21 cellular contexts compared by ENCODE assay signal in genomic region chr4:90061881-90062280, GRCh38.
DNase-seq lines count a peak whose midpoint lies in the region; ATAC-seq, FAIRE-seq and TF ChIP-seq lines count a peak whose summit lies in the region.
"Had no signal": no experiment of that assay in that cellular context is flagged by ENCODE, and none has a peak within 500 bp of the region (broad histone marks: within the 10 kb centered on the region; RNA-seq: fewer than 3 reads in every experiment).

No MANE protein-coding gene starts in this region.

- H4K20me1 ChIP-seq in HCT116 (ENCODE audit: insufficient read depth) = no peaks in the 10 kb centered on the region

- ATAC-seq in HCT116 (no peak), memory B cell (ENCODE audit: low read depth) (peak; percentile 27), GM21786 (IDR thresholded peaks at IDR 0.05; ENCODE audit: unreplicated experiment) (no peak), pancreas (no peak)

- 11 to 33% (median 20%) methylated on average over 1 of the region's 1 CpG for WGBS in small intestine, 3 donors
- 45 to 66% methylated on average over 1 of the region's 1 CpG for WGBS in pancreas, 2 donors

- H3K4me1 ChIP-seq in HCT116 (ENCODE audit: control insufficient read depth in 1 of 2, insufficient read depth in 2 of 2, low read length in 2 of 2) = no peaks in the 10 kb centered on the region
- H3K4me1 ChIP-seq in small intestine (ENCODE audit: control insufficient read depth in 2 of 2, insufficient read depth in 1 of 2, low read depth in 1 of 2, low read length in 1 of 2) = no peaks in the 10 kb centered on the region
- H3K4me1 ChIP-seq in pancreas = no peaks in the 10 kb centered on the region
- no peaks in the 10 kb centered on the region for H3K4me1 ChIP-seq in CD4-positive, alpha-beta memory T cell (ENCODE audit: insufficient read depth, low read length)

- intact Hi-C loops in HCT116 (cut with micrococcal nuclease) = no loop called here
- intact Hi-C loops in pancreas (cut with DNase I) = no loop called here
- intact Hi-C loops in CD4-positive, alpha-beta memory T cell (cut with micrococcal nuclease) = no loop called here

- no peak overlapping the region for H3K9ac ChIP-seq in HCT116 (ENCODE audit: low read length)

- no peaks in the 10 kb centered on the region for H3K36me3 Mint-ChIP-seq in memory B cell
- no peaks in the 10 kb centered on the region for H3K36me3 Mint-ChIP-seq in CD4-positive, alpha-beta memory T cell

- POLR2A ChIA-PET in HCT116 (lab: Charles Lee) = no interaction called here
- POLR2A ChIA-PET in CD4-positive, alpha-beta memory T cell (lab: Charles Lee; ENCODE audit: partially characterized antibody) = no interaction called here

- H3K27me3 Mint-ChIP-seq in memory B cell = no peaks in the 10 kb centered on the region
- H3K27me3 Mint-ChIP-seq in CD4-positive, alpha-beta memory T cell = peaks cover 2 to 4% of the 10 kb centered on the region in 2 donors

- H3K27ac ChIP-seq in HCT116 (ENCODE audit: low read depth, low read length) (no peak overlapping the region), small intestine (ENCODE audit: low read depth in 1 of 2, low read length in 1 of 2) (no peak overlapping the region), pancreas (no peak overlapping the region)
- no peak overlapping the region for H3K27ac ChIP-seq in CD4-positive, alpha-beta memory T cell (ENCODE audit: low read depth, low read length)
- H3K27ac ChIP-seq: C4-2B had no signal

- no peak overlapping the region for H3K4me2 ChIP-seq in HCT116 (ENCODE audit: low read length)

- RAD21 ChIA-PET in HCT116 (lab: Charles Lee; ENCODE audit: low non-redundant PET in 1 of 2, low total read pairs in 2 of 2, uncharacterized antibody in 2 of 2, unreplicated experiment in 2 of 2) = no interaction called here

- DNase-seq in HCT116 (ENCODE audit: low read depth, low spot score) (no peak), NCI-H69 (lab: John Stamatoyannopoulos, UW) (peak; percentile 57), memory B cell (ENCODE audit: low spot score in 2 of 2) (no peak), small intestine (peak; percentile 11), NCI-H2171 (lab: John Stamatoyannopoulos, UW) (no peak), pancreas (no peak)
- no peak for DNase-seq in CD4-positive, alpha-beta memory T cell
- DNase-seq: DMS79, Kasumi-1, MG63, NCI-H1092, NCI-H1436 treated with DMSO at 0.1 percent for 48 hours, NCI-H1930, NCI-H226, NCI-H510A treated with DMSO at 0.1 percent for 48 hours, Right ventricle myocardium superior had no signal

- no peaks in the 10 kb centered on the region for H3K9me3 Mint-ChIP-seq in memory B cell
- no peaks in the 10 kb centered on the region for H3K9me3 Mint-ChIP-seq in CD4-positive, alpha-beta memory T cell

- no peaks in the 10 kb centered on the region for H3K4me1 Mint-ChIP-seq in memory B cell
- H3K4me1 Mint-ChIP-seq in CD4-positive, alpha-beta memory T cell = no peaks in the 10 kb centered on the region

- peak overlapping the region; percentile 58 for H2AFZ ChIP-seq in HCT116 (ENCODE audit: low read depth, low read length, poor library complexity, severe bottlenecking)

- H3K27ac Mint-ChIP-seq in memory B cell = no peak overlapping the region
- H3K27ac Mint-ChIP-seq in CD4-positive, alpha-beta memory T cell = no peak overlapping the region

- CTCF ChIA-PET in HCT116 (lab: Charles Lee) = no interaction called here
- CTCF ChIA-PET in CD4-positive, alpha-beta memory T cell (lab: Charles Lee; ENCODE audit: partially characterized antibody) = no interaction called here

- TF ChIP-seq POLR2A in HCT116 (IDR thresholded peaks at IDR 0.05; ENCODE audit: borderline replicate concordance, extremely low read depth, insufficient read depth, insufficient read length) = no peak

- H3K4me3 ChIP-seq in HCT116 (replicated peaks in 1 of 2; ENCODE audit: low read depth in 1 of 2, low read length in 2 of 2) (no peak overlapping the region), small intestine (ENCODE audit: low read depth in 1 of 2, low read length in 2 of 2) (no peak overlapping the region), pancreas (no peak overlapping the region)
- H3K4me3 ChIP-seq in CD4-positive, alpha-beta memory T cell (ENCODE audit: low read length in 2 of 2) = no peak overlapping the region
- H3K4me3 ChIP-seq: HAP-1, MG63 had no signal

- H3K4me3 Mint-ChIP-seq in memory B cell = no peak overlapping the region
- no peak overlapping the region for H3K4me3 Mint-ChIP-seq in CD4-positive, alpha-beta memory T cell

- no peaks in the 10 kb centered on the region for H3K9me2 ChIP-seq in HCT116 (ENCODE audit: insufficient read depth)

- H3K27me3 ChIP-seq in HCT116 (ENCODE audit: insufficient read depth, low read length) (no peaks in the 10 kb centered on the region), small intestine (ENCODE audit: control insufficient read depth in 2 of 2, insufficient read depth in 2 of 2, low read length in 2 of 2) (no peaks in the 10 kb centered on the region), pancreas (no peaks in the 10 kb centered on the region)
- H3K27me3 ChIP-seq in CD4-positive, alpha-beta memory T cell (ENCODE audit: insufficient read depth, low read length) = no peaks in the 10 kb centered on the region
- H3K27me3 ChIP-seq: MG63 had no signal

- H3K9me3 ChIP-seq in HCT116 (ENCODE audit: control insufficient read depth in 1 of 2, insufficient read depth in 1 of 2, low read depth in 1 of 2, low read length in 2 of 2) = no peaks in the 10 kb centered on the region; a peak in 1 of 4 replicates
- no peaks in the 10 kb centered on the region for H3K9me3 ChIP-seq in small intestine (ENCODE audit: control insufficient read depth, low read depth)
- H3K9me3 ChIP-seq in pancreas = no peaks in the 10 kb centered on the region
- no peaks in the 10 kb centered on the region for H3K9me3 ChIP-seq in CD4-positive, alpha-beta memory T cell (ENCODE audit: control insufficient read depth in 1 of 2, low read length in 2 of 2)
- H3K9me3 ChIP-seq: HAP-1, MG63 had no signal

- H3K36me3 ChIP-seq in HCT116 (ENCODE audit: control insufficient read depth in 1 of 2, insufficient read depth in 2 of 2, low read length in 2 of 2) (no peaks in the 10 kb centered on the region), small intestine (ENCODE audit: control insufficient read depth in 2 of 2, insufficient read depth in 2 of 2, low read length in 2 of 2) (no peaks in the 10 kb centered on the region), pancreas (no peaks in the 10 kb centered on the region)
- H3K36me3 ChIP-seq in CD4-positive, alpha-beta memory T cell (ENCODE audit: insufficient read depth, low read length) = no peaks in the 10 kb centered on the region
- H3K36me3 ChIP-seq: HAP-1, MG63 had no signal

- no peaks in the 10 kb centered on the region for H3K79me2 ChIP-seq in HCT116 (ENCODE audit: insufficient read depth, low read length)

- FAIRE-seq in small intestine (lab: Jason Lieb, UNC) (no peak), pancreas (lab: Jason Lieb, UNC) (no peak)
- FAIRE-seq: A204.1, D721Med had no signal

- no TSS peak for BruUV-seq in HCT116 (replicated peaks; lab: Mats Ljungman, UMichigan)

- no peak for TF ChIP-seq CTCF in HCT116 (IDR thresholded peaks at IDR 0.05 in 2 of 3, conservative IDR thresholded peaks at IDR 0.05 in 1 of 3; ENCODE audit: borderline replicate concordance in 1 of 3, insufficient read depth in 1 of 3, low read depth in 2 of 3, low read length in 2 of 3)
- TF ChIP-seq CTCF in pancreas (IDR thresholded peaks at IDR 0.05) = no peak

- TF ChIP-seq RAD21 in HCT116 (IDR thresholded peaks at IDR 0.05; ENCODE audit: low read depth) = no peak

TF ChIP-seq in HCT116, 20 proteins besides CTCF, POLR2A, EP300 and RAD21 (continues in another document):
- TF ChIP-seq MAX (IDR thresholded peaks at IDR 0.05) (no peak), EGR1 (IDR thresholded peaks at IDR 0.05; ENCODE audit: low read depth) (no peak), POLR2AphosphoS5 (IDR thresholded peaks at IDR 0.05; ENCODE audit: low read depth, low read length) (no peak), CBX3 (IDR thresholded peaks at IDR 0.05; ENCODE audit: low read depth) (no peak), REST (IDR thresholded peaks at IDR 0.05; ENCODE audit: low read depth) (no peak), ELF1 (IDR thresholded peaks at IDR 0.05; ENCODE audit: borderline replicate concordance, low read depth) (no peak), TCF7L2 (IDR thresholded peaks at IDR 0.05; ENCODE audit: borderline replicate concordance, extremely low read depth, insufficient read depth, insufficient read length) (no peak), EZH2phosphoT487 (IDR thresholded peaks at IDR 0.05; ENCODE audit: borderline replicate concordance) (no peak), FOSL1 (IDR thresholded peaks at IDR 0.05; ENCODE audit: low read depth) (no peak), SRF (IDR thresholded peaks at IDR 0.05; ENCODE audit: low read depth) (no peak)

Comparison
In these comparisons a context has a peak if more than half of its experiments do, and no peak if none do; other contexts are left out.
1. DNase-seq: peak in NCI-H69 (single experiment) and small intestine (single experiment); none in HCT116 (single experiment), memory B cell (0 of 2), NCI-H2171 (single experiment), pancreas (0 of 6) and CD4-positive, alpha-beta memory T cell (0 of 5).